In the genomic region with DNA sequence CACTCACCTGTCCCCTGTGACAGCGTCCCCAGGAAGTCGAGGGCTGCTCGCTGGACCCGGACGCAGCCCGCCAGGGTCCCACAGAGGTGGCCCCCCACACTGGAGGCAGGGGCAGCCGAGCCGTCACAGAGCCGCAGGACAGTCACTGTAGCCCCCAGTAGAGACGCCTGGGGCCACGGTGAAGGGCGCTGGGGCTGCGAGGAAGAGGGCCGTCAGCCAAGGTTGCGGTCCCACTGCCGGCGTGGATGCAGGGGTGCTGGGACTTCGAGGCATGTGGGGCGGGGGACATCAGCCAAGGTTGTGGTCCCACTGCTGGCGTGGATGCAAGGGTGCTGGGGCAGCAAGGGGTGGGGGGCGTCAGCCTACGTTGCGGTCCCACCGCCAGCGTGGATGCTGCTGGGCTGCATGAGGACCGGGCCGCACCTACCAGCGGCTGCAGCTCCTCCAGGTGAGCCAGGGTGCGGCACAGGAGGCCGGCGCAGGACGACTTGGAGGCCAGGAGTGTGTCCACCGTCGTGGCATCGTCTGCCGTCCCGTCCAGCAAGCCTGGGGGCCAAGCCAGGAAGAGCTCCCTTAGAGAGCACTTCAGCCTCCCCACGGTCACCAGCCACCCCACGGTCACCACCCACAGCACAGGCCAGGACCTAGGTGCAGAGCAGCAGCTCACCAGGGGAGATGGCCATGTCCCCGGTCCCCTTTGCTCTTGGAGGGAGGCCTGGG, we compare ENCODE assay signal across 25 cellular contexts. TPM values are rescaled to one million over a fixed set of nuclear protein-coding genes. Genes with fewer than 3 reads are reported as not detected.
DNase-seq lines count a peak whose midpoint lies in the region; ATAC-seq, FAIRE-seq and TF ChIP-seq lines count a peak whose summit lies in the region.
"Had no signal": no experiment of that assay in that cellular context is flagged by ENCODE, and none has a peak within 500 bp of the region (broad histone marks: within the 10 kb centered on the region; RNA-seq: fewer than 3 reads in every experiment).

No MANE protein-coding gene starts in this region.

- RAD21 ChIA-PET in GM12878 (lab: Charles Lee; ENCODE audit: unreplicated experiment), result interaction anchor here (1.0 kb wide), 1 partner anchor 18 kb away, joined by 3 read pairs; no protein-coding TSS in a partner anchor

- H4K20me1 ChIP-seq in GM12878 (ENCODE audit: control insufficient read depth, insufficient read depth) (no peaks in the 10 kb centered on the region), OCI-LY7 (ENCODE audit: insufficient read depth, low read length) (no peaks in the 10 kb centered on the region), smooth muscle cell (ENCODE audit: low read depth) (no peaks in the 10 kb centered on the region)

- DNase-seq in Right ventricle myocardium superior (peak; percentile 28), heart right ventricle (no peak), GM12878 (ENCODE audit: low read depth, low spot score) (no peak), lower lobe of right lung (peak; percentile 41), aorta (peak; percentile 48 to 78), OCI-LY7 (ENCODE audit: low spot score) (no peak), NCI-H526 (lab: John Stamatoyannopoulos, UW) (no peak), smooth muscle cell (lab: John Stamatoyannopoulos, UW; ENCODE audit: unreplicated experiment) (no peak)
- DNase-seq: activated CD4-positive, alpha-beta T cell treated with anti-CD3 and anti-CD28 coated beads, Interleukin-2, amount 50 U/mL, for 1 hour; cerebellar nuclear complex; COR-L47; DND-41; midbrain; NCI-H1694 treated with DMSO at 0.1 percent for 48 hours; NCI-H2171; NCI-H524; stimulated activated CD4-positive, alpha-beta T cell treated with anti-CD3 and anti-CD28 coated beads, Interleukin-15, amount 100 ng/mL, for 24 hours; stomach had no signal

- no peak for TF ChIP-seq EP300 in GM12878 (IDR thresholded peaks at IDR 0.05; ENCODE audit: borderline replicate concordance in 1 of 2, control insufficient read depth in 1 of 2, low read depth in 2 of 2, low read length in 2 of 2)

- H3K4me2 ChIP-seq in GM12878 (ENCODE audit: control insufficient read depth, insufficient read depth), result no peak overlapping the region
- no peak overlapping the region for H3K4me2 ChIP-seq in OCI-LY7 (ENCODE audit: low read length)
- no peak overlapping the region for H3K4me2 ChIP-seq in smooth muscle cell

- no peak for TF ChIP-seq RAD21 in GM12878 (IDR thresholded peaks at IDR 0.05; ENCODE audit: insufficient read depth, low read depth, low read length)

- no peak overlapping the region for H3K27ac ChIP-seq in heart right ventricle
- H3K27ac ChIP-seq in GM12878 (ENCODE audit: control insufficient read depth, insufficient read depth), result no peak overlapping the region
- no peak overlapping the region for H3K27ac ChIP-seq in lower lobe of right lung
- H3K27ac ChIP-seq in aorta (ENCODE audit: low read depth in 1 of 2, low read length in 2 of 2), result no peak overlapping the region
- no peak overlapping the region for H3K27ac ChIP-seq in OCI-LY7 (ENCODE audit: low read depth, low read length, poor library complexity, severe bottlenecking)
- no peak overlapping the region for H3K27ac ChIP-seq in smooth muscle cell (ENCODE audit: low read depth)
- H3K27ac ChIP-seq: parathyroid adenoma, right lobe of liver, SK-N-MC, stomach, tibial artery, WERI-Rb-1 had no signal

- TF ChIP-seq POLR2A in GM12878 (IDR thresholded peaks at IDR 0.05; ENCODE audit: low read depth, low read length), result 0 out of 2 replicates have a peak, but pooled peaks have one; percentile 39

- no peak for ATAC-seq in Right ventricle myocardium superior (ENCODE audit: poor library complexity)
- no peak for ATAC-seq in heart right ventricle
- no peak for ATAC-seq in GM12878
- ATAC-seq in lower lobe of right lung, result peak in 1 of 2 donors; percentile 5
- no peak for ATAC-seq in aorta (ENCODE audit: low FRiP score)
- ATAC-seq: left lobe of liver, right lobe of liver had no signal

- SMC1A ChIA-PET in GM12878 (lab: Charles Lee; ENCODE audit: uncharacterized antibody, unreplicated experiment), result no interaction called here

- H3K79me2 ChIP-seq in GM12878 (ENCODE audit: control insufficient read depth, insufficient read depth, low read length) (no peaks in the 10 kb centered on the region), OCI-LY7 (ENCODE audit: insufficient read depth, low read depth, low read length) (no peaks in the 10 kb centered on the region), smooth muscle cell (ENCODE audit: low read depth) (no peaks in the 10 kb centered on the region)
- H3K79me2 ChIP-seq: parathyroid adenoma had no signal

- WGBS in heart right ventricle, 2 donors, result 93 to 94% methylated on average over 38 to 40 of the region's 40 CpGs
- 98% methylated on average over 38 of the region's 40 CpGs for whole genome bisulfite sequencing in GM12878 (ENCODE audit: insufficient coverage, insufficient replicate concordance, low lambda C conversion rate, missing lambda C conversion rate)
- 93 to 95% methylated on average over 38 to 40 of the region's 40 CpGs for WGBS in aorta, 2 donors
- WGBS in smooth muscle cell (ENCODE audit: low lambda C conversion rate), result 96% methylated on average over 30 of the region's 40 CpGs

- TF ChIP-seq CTCF in heart right ventricle (IDR thresholded peaks at IDR 0.05) (no peak), GM12878 (IDR thresholded peaks at IDR 0.05 in 2 of 3, conservative IDR thresholded peaks at IDR 0.05 in 1 of 3; ENCODE audit: control insufficient read depth in 2 of 3, extremely low read depth in 1 of 3, insufficient read depth in 1 of 3, low read depth in 3 of 3, low read length in 3 of 3) (no peak), lower lobe of right lung (IDR thresholded peaks at IDR 0.05) (no peak), OCI-LY7 (conservative IDR thresholded peaks at IDR 0.05; ENCODE audit: low read length) (no peak), smooth muscle cell (IDR thresholded peaks at IDR 0.05; ENCODE audit: borderline replicate concordance, insufficient read depth, poor library complexity, severe bottlenecking) (no peak)

- H3K36me3 ChIP-seq in heart right ventricle (peaks cover 0 to 94% (median 56%) of the 10 kb centered on the region in 9 donors), GM12878 (ENCODE audit: control insufficient read depth in 2 of 2, insufficient read depth in 2 of 2, low read length in 1 of 2) (peaks cover 0 to 29% of the 10 kb centered on the region in 2 experiments; a peak in 3 of 4 replicates), lower lobe of right lung (peaks cover 87% of the 10 kb centered on the region), aorta (ENCODE audit: control insufficient read depth in 1 of 2, insufficient read depth in 2 of 2, low read length in 1 of 2) (peaks cover 0 to 17% of the 10 kb centered on the region in 2 donors), OCI-LY7 (ENCODE audit: insufficient read depth, low read length) (peaks cover 62% of the 10 kb centered on the region), smooth muscle cell (ENCODE audit: low read depth) (no peaks in the 10 kb centered on the region)

- intact Hi-C loops in Right ventricle myocardium superior (cut with DNase I) (no loop called here), heart right ventricle (cut with DNase I) (loop anchor here in 1 of 10 donors (10.0 kb wide), 1 partner anchor 67 kb away; a partner anchor contains a TSS), GM12878 (cut with micrococcal nuclease; ENCODE audit: unreplicated experiment) (no loop called here), lower lobe of right lung (cut with DNase I) (no loop called here), aorta (cut with DNase I) (no loop called here), OCI-LY7 (cut with micrococcal nuclease; ENCODE audit: unreplicated experiment) (no loop called here)

- in situ Hi-C loops in GM12878 (cut with MboI), result no loop called here

- H3K9me2 ChIP-seq in OCI-LY7 (ENCODE audit: insufficient read depth, low read length), result no peaks in the 10 kb centered on the region

- H3K4me3 ChIP-seq in heart right ventricle (no peak overlapping the region), GM12878 (no peak overlapping the region), lower lobe of right lung (no peak overlapping the region), aorta (ENCODE audit: low read length in 2 of 2) (no peak overlapping the region), OCI-LY7 (ENCODE audit: low read depth, low read length, poor library complexity, severe bottlenecking) (no peak overlapping the region), smooth muscle cell (no peak overlapping the region)
- H3K4me3 ChIP-seq: right lobe of liver, SK-N-MC, stomach, tibial artery had no signal

- no peak for FAIRE-seq in GM12878 (lab: Jason Lieb, UNC)
- FAIRE-seq: endothelial cell of umbilical vein had no signal

- H3K9ac ChIP-seq in GM12878 (ENCODE audit: control insufficient read depth, insufficient read depth, low read length) (no peak overlapping the region), smooth muscle cell (ENCODE audit: low read depth) (no peak overlapping the region)
- H3K9ac ChIP-seq: parathyroid adenoma had no signal

- POLR2A ChIA-PET in GM12878 (lab: Charles Lee), result no interaction called here
- POLR2A ChIA-PET in OCI-LY7 (lab: Charles Lee), result no interaction called here

- H3K27me3 ChIP-seq in heart right ventricle, result no peaks in the 10 kb centered on the region
- H3K27me3 ChIP-seq in GM12878 (replicated peaks in 1 of 2; ENCODE audit: control insufficient read depth in 2 of 2, insufficient read depth in 2 of 2, low read length in 1 of 2), result no peaks in the 10 kb centered on the region
- no peaks in the 10 kb centered on the region for H3K27me3 ChIP-seq in lower lobe of right lung (ENCODE audit: low read depth)
- H3K27me3 ChIP-seq in aorta (ENCODE audit: control insufficient read depth in 1 of 2, insufficient read depth in 2 of 2, low read length in 1 of 2), result no peaks in the 10 kb centered on the region
- H3K27me3 ChIP-seq in smooth muscle cell (ENCODE audit: low read depth), result no peaks in the 10 kb centered on the region
- H3K27me3 ChIP-seq: right lobe of liver, stomach, tibial artery had no signal

- no TSS peak for BruUV-seq in GM12878 (replicated peaks; lab: Mats Ljungman, UMichigan)
- BruUV-seq in OCI-LY7 (replicated peaks; lab: Mats Ljungman, UMichigan), result no TSS peak

- H3K9me3 ChIP-seq in heart right ventricle (no peaks in the 10 kb centered on the region), GM12878 (replicated peaks; ENCODE audit: control insufficient read depth, insufficient read depth, low read length) (no peaks in the 10 kb centered on the region), lower lobe of right lung (no peaks in the 10 kb centered on the region), aorta (ENCODE audit: control insufficient read depth, low read length) (no peaks in the 10 kb centered on the region), OCI-LY7 (ENCODE audit: low read length) (no peaks in the 10 kb centered on the region), smooth muscle cell (replicated peaks; ENCODE audit: low read depth) (no peaks in the 10 kb centered on the region)
- H3K9me3 ChIP-seq: right lobe of liver, stomach, tibial artery had no signal

- CTCF ChIA-PET in GM12878 (lab: Yijun Ruan, JAX), result no interaction called here
- CTCF ChIA-PET in OCI-LY7 (lab: Charles Lee; ENCODE audit: unreplicated experiment), result no interaction called here

- peaks cover 7% of the 10 kb centered on the region for H3F3A ChIP-seq in smooth muscle cell (ENCODE audit: low read depth)

- H3K4me1 ChIP-seq in heart right ventricle (no peaks in the 10 kb centered on the region), GM12878 (ENCODE audit: control insufficient read depth, insufficient read depth, low read length) (no peaks in the 10 kb centered on the region), lower lobe of right lung (no peaks in the 10 kb centered on the region), aorta (ENCODE audit: control insufficient read depth in 1 of 2, insufficient read depth in 2 of 2, low read length in 2 of 2) (no peaks in the 10 kb centered on the region), OCI-LY7 (ENCODE audit: insufficient read depth, low read length, poor library complexity, severe bottlenecking) (no peaks in the 10 kb centered on the region), smooth muscle cell (ENCODE audit: low read depth) (no peaks in the 10 kb centered on the region)
- H3K4me1 ChIP-seq: parathyroid adenoma, right lobe of liver, stomach, tibial artery had no signal

- no peak overlapping the region for H2AFZ ChIP-seq in GM12878 (ENCODE audit: control insufficient read depth, low read depth, low read length)
- no peak overlapping the region for H2AFZ ChIP-seq in OCI-LY7 (ENCODE audit: low read length)
- H2AFZ ChIP-seq in smooth muscle cell (ENCODE audit: low read depth), result no peak overlapping the region
- H2AFZ ChIP-seq: parathyroid adenoma had no signal

RNA-seq across cellular contexts. Expression of a gene that starts 13.9 kb away (rescaled TPM):
- total RNA-seq in Right ventricle myocardium superior (14.7 TPM), heart right ventricle (10 to 100 TPM; 10.6 to 18.2 (median 12.8) TPM), GM12878 (2014; rRNA removed) (27.2 and 35.2 TPM in 2 replicates), GM12878 (2014; rRNA removed; fragmentation: Illumina TruSeq; extraction: Trizol) (4.1 and 5.2 TPM in 2 replicates), GM12878 (2021) (31.0 and 32.8 TPM in 2 replicates), lower lobe of right lung (24.4 TPM), aorta (10 to 100 TPM; 14.8 to 24.3 TPM), OCI-LY7 (2022) (42.2 and 44.7 TPM in 2 replicates), smooth muscle cell (11.2 and 16.8 TPM in 2 replicates)
- polyA plus RNA-seq in heart right ventricle (10 to 100 TPM; 16.8 to 22.8 TPM), GM12878 (2011; rRNA removed) (2.9 and 8.1 TPM in 2 replicates), GM12878 (2014; fragmentation: Illumina TruSeq; extraction: Trizol) (0.76 and 3.3 TPM in 2 replicates), GM12878 (2014; fragmentation: Nextera tagmentation; extraction: Ambion mirVana) (under 1 TPM; 0.13 to 0.68 TPM), GM12878 (2014; rRNA removed) (23.8 and 32.6 TPM in 2 replicates), GM12878 (2016; fragmentation: Nextera tagmentation; extraction: Ambion mirVana) (10 to 100 TPM; 43.6 to 53.3 TPM), aorta (10 to 100 TPM; 11.8 to 63.9 TPM), smooth muscle cell (32.4 and 43.6 TPM in 2 replicates)
- 26.3 and 30.6 TPM in 2 replicates for total RNA-seq in GM12878 (2013; cell fraction: nucleolus; rRNA removed)
- 4.9 TPM for polyA plus RNA-seq in GM12878 (2011; ENCODE audit: low read depth)
- polyA plus RNA-seq in GM12878 (2011; cell fraction: cytosol; rRNA removed), result 13.5 and 22.0 TPM in 2 replicates
- polyA plus RNA-seq in GM12878 (2011; cell fraction: nucleus; rRNA removed), result 101 and 131 TPM in 2 replicates
- 16.8 and 17.2 TPM in 2 replicates for polyA plus RNA-seq in GM12878 (2012)
- polyA minus RNA-seq in GM12878 (2011; rRNA and poly(A)+ RNA removed), result 3.9 and 12.8 TPM in 2 replicates
- polyA minus RNA-seq in GM12878 (2011; cell fraction: cytosol; rRNA and poly(A)+ RNA removed), result 9.5 and 9.9 TPM in 2 replicates
- polyA minus RNA-seq in GM12878 (2011; cell fraction: nucleus; rRNA and poly(A)+ RNA removed), result 10.8 and 17.3 TPM in 2 replicates
- total RNA-seq in OCI-LY7 (2014; rRNA removed; shearing (Covaris generic)), result 50.8 and 52.0 TPM in 2 replicates

RNA-seq across cellular contexts. Expression of a gene that starts 17.3 kb away (rescaled TPM):
- 9.9 TPM for total RNA-seq in Right ventricle myocardium superior
- 10 to 100 TPM in 4 of 10 donors, 1 to 10 TPM in 6; 7.8 to 13.8 (median 9.4) TPM for total RNA-seq in heart right ventricle
- 1 to 10 TPM; 4.2 to 5.0 TPM for polyA plus RNA-seq in heart right ventricle
- 15.3 and 19.5 TPM in 2 replicates for total RNA-seq in GM12878 (2013; cell fraction: nucleolus; rRNA removed)
- 3.7 and 4.3 TPM in 2 replicates for total RNA-seq in GM12878 (2014; rRNA removed)
- total RNA-seq in GM12878 (2014; rRNA removed; fragmentation: Illumina TruSeq; extraction: Trizol), result 2.3 and 2.5 TPM in 2 replicates
- total RNA-seq in GM12878 (2021), result 7.9 and 8.1 TPM in 2 replicates
- polyA plus RNA-seq in GM12878 (2011; ENCODE audit: low read depth), result 0.75 TPM
- 2.8 and 3.7 TPM in 2 replicates for polyA plus RNA-seq in GM12878 (2011; rRNA removed)
- polyA plus RNA-seq in GM12878 (2011; cell fraction: cytosol; rRNA removed), result 2.9 and 3.7 TPM in 2 replicates
- polyA plus RNA-seq in GM12878 (2011; cell fraction: nucleus; rRNA removed), result 13.7 and 15.4 TPM in 2 replicates
- polyA plus RNA-seq in GM12878 (2012), result 2.0 and 2.6 TPM in 2 replicates
- 3.0 and 3.1 TPM in 2 replicates for polyA plus RNA-seq in GM12878 (2014; fragmentation: Illumina TruSeq; extraction: Trizol)
- under 1 TPM; 0.37 to 0.45 TPM for polyA plus RNA-seq in GM12878 (2014; fragmentation: Nextera tagmentation; extraction: Ambion mirVana)
- 5.6 and 6.1 TPM in 2 replicates for polyA plus RNA-seq in GM12878 (2014; rRNA removed)
- 1 to 10 TPM; 5.8 to 5.9 TPM for polyA plus RNA-seq in GM12878 (2016; fragmentation: Nextera tagmentation; extraction: Ambion mirVana)
- 2.5 and 4.9 TPM in 2 replicates for polyA minus RNA-seq in GM12878 (2011; rRNA and poly(A)+ RNA removed)
- polyA minus RNA-seq in GM12878 (2011; cell fraction: cytosol; rRNA and poly(A)+ RNA removed), result 1.1 and 3.7 TPM in 2 replicates
- polyA minus RNA-seq in GM12878 (2011; cell fraction: nucleus; rRNA and poly(A)+ RNA removed), result 3.4 and 6.5 TPM in 2 replicates
- 32.0 TPM for total RNA-seq in lower lobe of right lung
- 10 to 100 TPM; 12.0 to 18.2 TPM for total RNA-seq in aorta
- polyA plus RNA-seq in aorta, result 10 to 100 TPM in 1 of 2 donors, 1 to 10 TPM in 1; 6.1 to 10.5 TPM
- 3.9 and 6.6 TPM in 2 replicates for total RNA-seq in OCI-LY7 (2014; rRNA removed; shearing (Covaris generic))
- 6.2 and 8.6 TPM in 2 replicates for total RNA-seq in OCI-LY7 (2022)
- total RNA-seq in smooth muscle cell, result 12.7 and 15.0 TPM in 2 replicates
- 5.8 and 16.3 TPM in 2 replicates for polyA plus RNA-seq in smooth muscle cell

RNA-seq across cellular contexts. Expression of a gene that starts 21.9 kb away (rescaled TPM):
- 4.6 TPM for total RNA-seq in Right ventricle myocardium superior
- total RNA-seq in heart right ventricle, result 10 to 100 TPM in 4 of 10 donors, 1 to 10 TPM in 6; 2.4 to 11.8 (median 9.0) TPM
- polyA plus RNA-seq in heart right ventricle, result 10 to 100 TPM in 1 of 2 donors, 1 to 10 TPM in 1; 7.2 to 10.8 TPM
- 6.2 and 7.0 TPM in 2 replicates for total RNA-seq in GM12878 (2013; cell fraction: nucleolus; rRNA removed)
- 0.11 and 0.68 TPM in 2 replicates for total RNA-seq in GM12878 (2014; rRNA removed)
- total RNA-seq in GM12878 (2014; rRNA removed; fragmentation: Illumina TruSeq; extraction: Trizol), result 0.22 and 0.23 TPM in 2 replicates
- 0.62 and 0.80 TPM in 2 replicates for total RNA-seq in GM12878 (2021)
- not detected for polyA plus RNA-seq in GM12878 (2011; ENCODE audit: low read depth)
- 0.33 and 0.43 TPM in 2 replicates for polyA plus RNA-seq in GM12878 (2011; rRNA removed)
- polyA plus RNA-seq in GM12878 (2011; cell fraction: cytosol; rRNA removed), result 0.48 and 0.51 TPM in 2 replicates
- polyA plus RNA-seq in GM12878 (2011; cell fraction: nucleus; rRNA removed), result 1.6 and 1.7 TPM in 2 replicates
- polyA plus RNA-seq in GM12878 (2012), result 0.15 and 0.35 TPM in 2 replicates
- 0.15 TPM in 1 of 2 replicates, not detected in the other for polyA plus RNA-seq in GM12878 (2014; fragmentation: Illumina TruSeq; extraction: Trizol)
- under 1 TPM; 0.09 to 0.18 TPM for polyA plus RNA-seq in GM12878 (2014; fragmentation: Nextera tagmentation; extraction: Ambion mirVana)
- polyA plus RNA-seq in GM12878 (2014; rRNA removed), result 0.68 and 0.81 TPM in 2 replicates
- polyA plus RNA-seq in GM12878 (2016; fragmentation: Nextera tagmentation; extraction: Ambion mirVana), result not detected
- 0.15 and 0.26 TPM in 2 replicates for polyA minus RNA-seq in GM12878 (2011; rRNA and poly(A)+ RNA removed)
- not detected in 2 replicates for polyA minus RNA-seq in GM12878 (2011; cell fraction: cytosol; rRNA and poly(A)+ RNA removed)
- 0.73 and 2.0 TPM in 2 replicates for polyA minus RNA-seq in GM12878 (2011; cell fraction: nucleus; rRNA and poly(A)+ RNA removed)
- 42.6 TPM for total RNA-seq in lower lobe of right lung
- 10 to 100 TPM; 14.0 to 30.6 TPM for total RNA-seq in aorta
- polyA plus RNA-seq in aorta, result 1 to 10 TPM; 2.3 to 5.8 TPM
- total RNA-seq in OCI-LY7 (2014; rRNA removed; shearing (Covaris generic)), result 1.2 and 2.3 TPM in 2 replicates
- total RNA-seq in OCI-LY7 (2022), result 1.2 and 2.1 TPM in 2 replicates
- total RNA-seq in smooth muscle cell, result 9.8 and 19.5 TPM in 2 replicates
- 6.0 and 7.9 TPM in 2 replicates for polyA plus RNA-seq in smooth muscle cell

Comparison
In these comparisons a context has a peak if more than half of its experiments do, and no peak if none do; other contexts are left out.
1. DNase-seq: peak in Right ventricle myocardium superior (single experiment), lower lobe of right lung (single experiment) and aorta (2 of 2); none in heart right ventricle (0 of 2), GM12878 (single experiment), OCI-LY7 (single experiment), NCI-H526 (0 of 2) and smooth muscle cell (single experiment).